ENCODE assay signal across 23 cellular contexts in the genomic region with DNA sequence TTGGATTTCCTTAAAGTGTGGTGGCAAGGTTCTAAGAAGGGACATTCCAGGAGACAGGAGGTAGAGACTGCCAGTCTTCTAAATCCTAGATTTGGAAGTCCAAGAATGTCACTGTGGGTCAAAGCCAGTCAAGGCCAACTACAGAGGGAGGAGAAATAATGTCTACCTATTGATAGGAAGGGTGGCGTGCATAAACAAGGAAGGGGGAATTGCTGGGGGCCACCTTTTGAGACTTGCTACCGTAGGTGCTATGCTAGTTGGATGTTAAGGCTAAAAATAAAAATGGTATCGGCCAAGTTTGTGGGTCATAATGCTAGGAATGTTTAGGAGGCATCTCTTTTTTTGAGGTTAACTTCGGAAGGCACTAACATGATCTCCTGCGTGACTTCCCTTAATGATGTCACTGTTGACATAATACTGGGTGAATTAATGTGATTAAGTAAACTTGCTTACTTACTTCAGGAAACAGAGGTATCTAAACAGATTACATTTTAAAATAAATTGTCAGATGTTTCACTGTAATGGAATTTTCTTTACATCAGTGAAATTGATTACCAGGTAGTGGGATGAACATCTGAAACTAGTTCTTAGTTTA. TPM values are rescaled to one million over a fixed set of nuclear protein-coding genes. Genes with fewer than 3 reads are reported as not detected.
DNase-seq lines count a peak whose midpoint lies in the region; ATAC-seq, FAIRE-seq and TF ChIP-seq lines count a peak whose summit lies in the region.
"Had no signal": no experiment of that assay in that cellular context is flagged by ENCODE, and none has a peak within 500 bp of the region (broad histone marks: within the 10 kb centered on the region; RNA-seq: fewer than 3 reads in every experiment).

No MANE protein-coding gene starts in this region.

- no peak for TF ChIP-seq CTCF in HepG2 (CRISPR knock-in tag; IDR thresholded peaks at IDR 0.05)
- no peak for TF ChIP-seq CTCF in right lobe of liver (IDR thresholded peaks at IDR 0.05)
- no peak for TF ChIP-seq CTCF in astrocyte (IDR thresholded peaks at IDR 0.05; ENCODE audit: insufficient read depth, low read depth, low read length)
- TF ChIP-seq CTCF in fibroblast of villous mesenchyme (IDR thresholded peaks at IDR 0.05; ENCODE audit: insufficient read depth, low read depth, low read length) = no peak
- TF ChIP-seq CTCF in dorsolateral prefrontal cortex (IDR thresholded peaks at IDR 0.05 in 54 of 56, conservative IDR thresholded peaks at IDR 0.05 in 2 of 56; ENCODE audit: low read depth in 1 of 56, partially characterized antibody in 56 of 56) = no peak
- TF ChIP-seq CTCF in D721Med (IDR thresholded peaks at IDR 0.05; ENCODE audit: insufficient read depth, missing control alignments) = no peak

- no peak overlapping the region for H3K27ac Mint-ChIP-seq in astrocyte (ENCODE audit: unreplicated experiment)
- H3K27ac Mint-ChIP-seq: activated T-helper 2 cell treated with anti-CD3 and anti-CD28 coated beads, Interferon-gamma antibody, Interleukin-2, Interleukin-4, amounts not matched to agents 10 μg/mL and 5 μg/mL and 100 μg/mL, durations not matched to agents 14 hours and 24 hours and 36 hours; effector memory CD8-positive, alpha-beta T cell had no signal

- no peak for TF ChIP-seq RAD21 in HepG2 (CRISPR knock-in tag; IDR thresholded peaks at IDR 0.05)

- no peak overlapping the region for H2AFZ ChIP-seq in HepG2 (ENCODE audit: low read length)
- H2AFZ ChIP-seq in astrocyte (ENCODE audit: low read depth, low read length) = no peak overlapping the region

- H3K4me1 Mint-ChIP-seq in astrocyte (ENCODE audit: low read depth, unreplicated experiment) = peaks cover 17% of the 10 kb centered on the region

- DNase-seq in HepG2 (ENCODE audit: low spot score) (no peak), right lobe of liver (no peak), astrocyte (ENCODE audit: low read depth) (peak; percentile 77), fibroblast of villous mesenchyme (ENCODE audit: low read depth) (peak; percentile 64), dorsolateral prefrontal cortex (no peak), D721Med (ENCODE audit: insufficient read length, low spot score) (no peak)
- DNase-seq: ACHN; activated CD4-positive, alpha-beta T cell treated with anti-CD3 and anti-CD28 coated beads for 48 hours; DMS53; effector memory CD8-positive, alpha-beta T cell; foreskin fibroblast; kidney glomerular epithelial cell; mesendoderm; naive thymus-derived CD8-positive, alpha-beta T cell; NCI-H1105 treated with DMSO at 0.1 percent for 48 hours; NCI-H526; spleen; uterus had no signal

- TF ChIP-seq POLR2A in HepG2 (IDR thresholded peaks at IDR 0.05; ENCODE audit: insufficient read depth in 1 of 2, low read depth in 2 of 2, low read length in 2 of 2) (no peak), right lobe of liver (IDR thresholded peaks at IDR 0.05) (no peak)

- TF ChIP-seq EP300 in HepG2 (IDR thresholded peaks at IDR 0.05; ENCODE audit: low read depth in 2 of 2, low read length in 2 of 2) (no peak), HepG2 (CRISPR knock-in tag; IDR thresholded peaks at IDR 0.05; ENCODE audit: borderline replicate concordance) (no peak)

- H3K79me2 ChIP-seq in HepG2 (ENCODE audit: insufficient read depth, low read length) = peaks cover 20% of the 10 kb centered on the region
- H3K79me2 ChIP-seq in astrocyte (ENCODE audit: insufficient read depth, low read length) = peaks cover 57% of the 10 kb centered on the region

- H3K36me3 ChIP-seq in HepG2 (replicated peaks in 1 of 2; ENCODE audit: control insufficient read depth in 1 of 2, insufficient read depth in 2 of 2, low read length in 2 of 2) = no peaks in the 10 kb centered on the region
- H3K36me3 ChIP-seq in right lobe of liver = no peaks in the 10 kb centered on the region
- no peaks in the 10 kb centered on the region for H3K36me3 ChIP-seq in astrocyte (ENCODE audit: insufficient read depth, low read length)
- H3K36me3 ChIP-seq: uterus had no signal

- H3K9ac ChIP-seq in HepG2 (ENCODE audit: insufficient read depth, low read depth, low read length) (no peak overlapping the region), astrocyte (ENCODE audit: low read length) (no peak overlapping the region)

- FAIRE-seq in HepG2 (lab: Jason Lieb, UNC) = no peak
- FAIRE-seq in astrocyte (lab: Jason Lieb, UNC) = no peak
- FAIRE-seq in D721Med (lab: Jason Lieb, UNC) = no peak

- H4K20me1 ChIP-seq in HepG2 (ENCODE audit: insufficient read depth, low read length) (no peaks in the 10 kb centered on the region), astrocyte (ENCODE audit: insufficient read depth, low read length) (peaks cover 57% of the 10 kb centered on the region)

- ATAC-seq in HepG2 = no peak
- no peak for ATAC-seq in right lobe of liver
- ATAC-seq in GM21528 (IDR thresholded peaks at IDR 0.05; ENCODE audit: low FRiP score, unreplicated experiment) = no peak
- no peak for ATAC-seq in HG02885 (IDR thresholded peaks at IDR 0.05; ENCODE audit: poor library complexity, unreplicated experiment)
- ATAC-seq: effector memory CD8-positive, alpha-beta T cell; naive thymus-derived CD8-positive, alpha-beta T cell; Right ventricle myocardium inferior had no signal

- H3K9me3 Mint-ChIP-seq in astrocyte (ENCODE audit: unreplicated experiment) = no peaks in the 10 kb centered on the region
- H3K9me3 Mint-ChIP-seq: activated T-helper 2 cell treated with anti-CD3 and anti-CD28 coated beads, Interferon-gamma antibody, Interleukin-2, Interleukin-4, amounts not matched to agents 10 μg/mL and 5 μg/mL and 100 μg/mL, durations not matched to agents 14 hours and 24 hours and 36 hours; central memory CD8-positive, alpha-beta T cell; effector memory CD8-positive, alpha-beta T cell; naive thymus-derived CD8-positive, alpha-beta T cell had no signal

- CTCF ChIA-PET in HepG2 (lab: Yijun Ruan, JAX; ENCODE audit: low intra/inter-chr PET ratio, low total read pairs) = no interaction called here

- H3K36me3 Mint-ChIP-seq in astrocyte (ENCODE audit: low read depth, unreplicated experiment) = peaks cover 6% of the 10 kb centered on the region

- no peak overlapping the region for H3K4me3 Mint-ChIP-seq in astrocyte (ENCODE audit: unreplicated experiment)
- H3K4me3 Mint-ChIP-seq: central memory CD8-positive, alpha-beta T cell; effector memory CD8-positive, alpha-beta T cell; naive thymus-derived CD8-positive, alpha-beta T cell had no signal

- no peak overlapping the region for H3K4me3 ChIP-seq in HepG2 (replicated peaks in 1 of 3; ENCODE audit: insufficient read depth in 1 of 3, low read depth in 2 of 3, low read length in 3 of 3)
- H3K4me3 ChIP-seq in right lobe of liver = no peak overlapping the region
- H3K4me3 ChIP-seq in astrocyte (ENCODE audit: insufficient read depth, low read depth, low read length) = no peak overlapping the region
- no peak overlapping the region for H3K4me3 ChIP-seq in fibroblast of villous mesenchyme (ENCODE audit: low read depth, low read length)
- H3K4me3 ChIP-seq in dorsolateral prefrontal cortex = no peak overlapping the region
- H3K4me3 ChIP-seq: spleen, uterus had no signal

- H3K27ac ChIP-seq in HepG2 (ENCODE audit: extremely low read length, insufficient read depth, low read length) = no peak overlapping the region
- no peak overlapping the region for H3K27ac ChIP-seq in right lobe of liver
- peak overlapping the region; percentile 19 for H3K27ac ChIP-seq in astrocyte (ENCODE audit: low read depth, low read length)
- H3K27ac ChIP-seq in dorsolateral prefrontal cortex = no peak overlapping the region
- H3K27ac ChIP-seq: spleen, uterus had no signal

- in situ Hi-C loops in HepG2 (cut with HindIII; ENCODE audit: extremely low pct_ligation_motif_present, low pct_unique_long_range_greater_than_20kb) = no loop called here

- no peaks in the 10 kb centered on the region for H3K9me3 ChIP-seq in HepG2 (ENCODE audit: low read length)
- no peaks in the 10 kb centered on the region for H3K9me3 ChIP-seq in right lobe of liver
- no peaks in the 10 kb centered on the region for H3K9me3 ChIP-seq in astrocyte (ENCODE audit: insufficient read depth, low read depth, low read length)
- H3K9me3 ChIP-seq: spleen, uterus had no signal

- BruUV-seq in HepG2 (replicated peaks; lab: Mats Ljungman, UMichigan) = no TSS peak

- 75% methylated on average over 5 of the region's 5 CpGs for WGBS in HepG2 (ENCODE audit: low lambda C conversion rate)
- 61% methylated on average over 5 of the region's 5 CpGs for WGBS in right lobe of liver (ENCODE audit: insufficient coverage, low coverage, low lambda C conversion rate, missing lambda C conversion rate)

- peaks cover 39% of the 10 kb centered on the region for H3K4me1 ChIP-seq in HepG2 (ENCODE audit: insufficient read depth, low read length)
- peaks cover 0 to 12% (median 0%) of the 10 kb centered on the region in 4 donors for H3K4me1 ChIP-seq in right lobe of liver
- peaks cover 16% of the 10 kb centered on the region for H3K4me1 ChIP-seq in astrocyte (ENCODE audit: insufficient read depth, low read length)
- H3K4me1 ChIP-seq: uterus had no signal

- H3K4me2 ChIP-seq in HepG2 (ENCODE audit: low read depth, low read length) (no peak overlapping the region), astrocyte (ENCODE audit: low read length) (peak overlapping the region; percentile 23)

- intact Hi-C loops in HepG2 (cut with micrococcal nuclease; ENCODE audit: unreplicated experiment) (no loop called here), right lobe of liver (cut with DNase I) (no loop called here), dorsolateral prefrontal cortex (cut with DNase I) (loop anchor here in 1 of 2 donors (10.0 kb wide), 1 partner anchor 216 kb away; no protein-coding TSS in a partner anchor)

- POLR2A ChIA-PET in HepG2 (lab: Yijun Ruan, JAX) = no interaction called here

- H3K27me3 Mint-ChIP-seq in astrocyte (ENCODE audit: low read depth, unreplicated experiment) = no peaks in the 10 kb centered on the region
- H3K27me3 Mint-ChIP-seq: central memory CD8-positive, alpha-beta T cell; effector memory CD8-positive, alpha-beta T cell had no signal

- H3K27me3 ChIP-seq in HepG2 (ENCODE audit: control insufficient read depth in 1 of 2, insufficient read depth in 2 of 2, low read length in 2 of 2) = no peaks in the 10 kb centered on the region
- H3K27me3 ChIP-seq in right lobe of liver = no peaks in the 10 kb centered on the region
- H3K27me3 ChIP-seq in astrocyte (ENCODE audit: insufficient read depth, low read length) = no peaks in the 10 kb centered on the region
- no peaks in the 10 kb centered on the region for H3K27me3 ChIP-seq in dorsolateral prefrontal cortex
- H3K27me3 ChIP-seq: spleen, uterus had no signal

RNA-seq across cellular contexts. Expression of a gene that starts 4.8 kb away (rescaled TPM):
- total RNA-seq in HepG2 (2016; rRNA removed; fragmentation: Illumina TruSeq; extraction: Trizol) (14.4 and 26.0 TPM in 2 replicates), right lobe of liver (1 to 10 TPM; 4.8 to 8.4 (median 6.5) TPM), astrocyte (32.8 and 33.3 TPM in 2 replicates), fibroblast of villous mesenchyme (11.0 and 17.3 TPM in 2 replicates), dorsolateral prefrontal cortex (100 to 1,000 TPM in 2 of 120 experiments, 10 to 100 TPM in 118; 37.4 to 117 (median 71.0) TPM)
- total RNA-seq in HepG2 (2016; cell fraction: cytosol; rRNA removed; fragmentation: Illumina TruSeq; extraction: Trizol; ENCODE audit: low read depth) = 2.2 and 2.6 TPM in 2 replicates
- total RNA-seq in HepG2 (2016; cell fraction: insoluble cytoplasmic fraction; rRNA removed; fragmentation: Illumina TruSeq; extraction: Trizol) = 14.5 and 25.7 TPM in 2 replicates
- 5.5 and 5.9 TPM in 2 replicates for total RNA-seq in HepG2 (2016; cell fraction: membrane; rRNA removed; fragmentation: Illumina TruSeq; extraction: Trizol)
- 9.6 and 9.8 TPM in 2 replicates for total RNA-seq in HepG2 (2016; cell fraction: nucleus; rRNA removed; fragmentation: Illumina TruSeq; extraction: Trizol)
- polyA plus RNA-seq in HepG2 (2011; rRNA removed) = 10.7 and 12.0 TPM in 2 replicates
- 6.9 and 11.2 TPM in 2 replicates for polyA plus RNA-seq in HepG2 (2011; cell fraction: cytosol; rRNA removed)
- 7.8 and 8.8 TPM in 2 replicates for polyA plus RNA-seq in HepG2 (2011; cell fraction: nucleus; rRNA removed)
- polyA plus RNA-seq in HepG2 (2012) = 9.1 and 10.5 TPM in 2 replicates
- polyA plus RNA-seq in HepG2 (2016; cell fraction: cytosol; fragmentation: Illumina TruSeq; extraction: Trizol; ENCODE audit: low read depth) = 0.51 and 0.66 TPM in 2 replicates
- 18.0 and 20.8 TPM in 2 replicates for polyA plus RNA-seq in HepG2 (2016; cell fraction: insoluble cytoplasmic fraction; fragmentation: Illumina TruSeq; extraction: Trizol; ENCODE audit: low read depth)
- 1.9 and 2.3 TPM in 2 replicates for polyA plus RNA-seq in HepG2 (2016; cell fraction: membrane; fragmentation: Illumina TruSeq; extraction: Trizol; ENCODE audit: low read depth)
- 8.8 and 9.8 TPM in 2 replicates for polyA plus RNA-seq in HepG2 (2016; cell fraction: nucleus; fragmentation: Illumina TruSeq; extraction: Trizol; ENCODE audit: insufficient read depth, low read depth)
- 19.3 and 21.9 TPM in 2 replicates for polyA minus RNA-seq in HepG2 (2011; rRNA and poly(A)+ RNA removed; ENCODE audit: low replicate concordance)
- polyA minus RNA-seq in HepG2 (2011; cell fraction: cytosol; rRNA and poly(A)+ RNA removed) = 12.1 and 16.2 TPM in 2 replicates
- polyA minus RNA-seq in HepG2 (2011; cell fraction: nucleus; rRNA and poly(A)+ RNA removed) = 17.8 and 21.1 TPM in 2 replicates

Comparison
In these comparisons a context has a peak if more than half of its experiments do, and no peak if none do; other contexts are left out.
1. DNase-seq: peak in astrocyte (single experiment) and fibroblast of villous mesenchyme (single experiment); none in HepG2 (single experiment), right lobe of liver (0 of 3), dorsolateral prefrontal cortex (0 of 10) and D721Med (single experiment).